8 cellular contexts compared by ENCODE assay signal in genomic region chr19:14544977-14545715, GRCh38. TPM values are rescaled to one million over a fixed set of nuclear protein-coding genes. Genes with fewer than 3 reads are reported as not detected.
DNase-seq lines count a peak whose midpoint lies in the region; TF ChIP-seq lines count a peak whose summit lies in the region.
"Had no signal": no experiment of that assay in that cellular context is flagged by ENCODE, and none has a peak within 500 bp of the region (broad histone marks: within the 10 kb centered on the region; RNA-seq: fewer than 3 reads in every experiment).

No MANE protein-coding gene starts in this region.

- peak overlapping the region in 15 of 21 experiments; percentile 9 to 71 (median 32) for H3K27ac ChIP-seq in skin epidermis
- H3K27ac ChIP-seq: PC-9 had no signal

- no peak for TF ChIP-seq CTCF in epithelial cell of proximal tubule (conservative IDR thresholded peaks at IDR 0.05; ENCODE audit: low read depth, low read length)

- DNase-seq in NCI-H2107 (lab: John Stamatoyannopoulos, UW) (peak; percentile 95), epithelial cell of proximal tubule (ENCODE audit: low read depth) (no peak), SW 1271 (lab: John Stamatoyannopoulos, UW) (no peak)
- DNase-seq in stimulated activated CD4-positive, alpha-beta T cell treated with anti-CD3 and anti-CD28 coated beads, Interleukin-4, amount 100 ng/mL, for 24 hours, result no peak
- no peak for DNase-seq in activated CD8-positive, alpha-beta memory T cell treated with anti-CD3 and anti-CD28 coated beads, Interleukin-2, amount 50 U/mL, for 4 hours
- DNase-seq: dermis blood vessel endothelial cell, PC-9 had no signal

- H3K4me3 ChIP-seq in epithelial cell of proximal tubule (ENCODE audit: low read depth, low read length) (peak overlapping the region; percentile 11), skin epidermis (no peak overlapping the region)
- H3K4me3 ChIP-seq: PC-9 had no signal

RNA-seq across cellular contexts. Expression of gene TECR, which starts 15.8 kb away (rescaled TPM):
- 57.7 and 95.3 TPM in 2 replicates for total RNA-seq in epithelial cell of proximal tubule

RNA-seq across cellular contexts. Expression of gene NDUFB7, which starts 26.7 kb away (rescaled TPM):
- 400 and 402 TPM in 2 replicates for total RNA-seq in epithelial cell of proximal tubule

RNA-seq across cellular contexts. Expression of gene DNAJB1, which starts 26.9 kb away (rescaled TPM):
- total RNA-seq in epithelial cell of proximal tubule, result 83.3 and 116 TPM in 2 replicates

RNA-seq across cellular contexts. Expression of gene CLEC17A, which starts 37.7 kb away (rescaled TPM):
- not detected in 2 replicates for total RNA-seq in epithelial cell of proximal tubule
- total RNA-seq: dermis blood vessel endothelial cell, PC-9 had no signal

RNA-seq across cellular contexts. Expression of gene GIPC1, which starts 49.2 kb away (rescaled TPM):
- 208 and 218 TPM in 2 replicates for total RNA-seq in epithelial cell of proximal tubule
